Comparison of ENCODE assay signal across 8 cellular contexts in the genomic region with DNA sequence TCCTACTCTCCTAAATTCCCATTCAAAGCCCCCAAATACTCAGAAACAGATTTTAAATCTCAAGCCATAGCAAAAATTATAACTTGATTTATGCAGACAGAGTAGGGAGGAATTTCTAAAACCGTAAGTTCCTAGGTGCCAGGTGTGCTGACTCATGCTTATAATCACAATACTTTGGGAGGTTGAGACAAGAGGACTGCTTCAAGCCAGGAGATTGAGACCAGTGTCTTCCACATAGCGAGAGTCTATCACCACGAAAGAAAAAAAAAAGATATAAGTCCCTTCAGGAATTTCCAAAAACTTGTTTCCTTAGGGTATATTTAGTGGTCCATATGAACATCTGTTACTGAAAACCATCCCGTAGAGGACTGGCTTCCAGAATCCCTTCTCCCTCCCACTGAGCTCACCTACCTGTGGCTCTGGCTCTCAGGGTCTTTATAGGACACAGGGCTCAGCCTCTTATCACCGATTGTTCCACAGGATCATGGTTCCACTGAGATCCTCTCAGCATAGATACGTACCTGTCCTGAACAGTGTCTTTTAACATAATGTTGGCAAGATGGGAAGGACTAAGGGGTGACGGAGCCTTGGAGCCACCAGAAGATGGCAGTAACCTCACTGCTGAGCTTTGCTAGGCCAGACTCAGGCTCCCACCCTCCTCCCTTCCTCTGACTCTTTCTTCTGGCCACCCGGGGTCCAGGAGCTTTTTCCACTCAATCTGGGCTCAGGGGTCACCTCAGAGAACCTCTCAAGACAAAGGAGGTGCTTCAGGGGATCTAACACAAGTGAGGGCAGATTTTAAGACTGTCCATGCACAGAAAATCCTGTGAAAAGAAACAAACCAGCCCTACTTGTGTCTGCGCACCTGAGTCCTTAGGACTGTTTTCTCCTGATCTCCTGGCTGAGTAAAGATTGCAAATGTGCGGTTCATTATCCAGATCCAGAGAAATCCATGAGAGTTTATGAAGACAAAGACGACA.
A peak's percentile ranks its signal among the peaks of the same experiment; 100 is the strongest.
DNase-seq lines count a peak whose midpoint lies in the region; ATAC-seq and TF ChIP-seq lines count a peak whose summit lies in the region.

No MANE protein-coding gene starts in this region.

- H3K27ac ChIP-seq in WERI-Rb-1, result no peak overlapping the region

- peaks cover 6% of the 10 kb centered on the region for H3K4me1 Mint-ChIP-seq in T-helper 2 cell treated with Interferon-gamma antibody and Interleukin-4, amounts not matched to agents 5 μg/mL and 100 μg/mL, for 36 hours (ENCODE audit: low read depth)

- no peak overlapping the region for H3K27ac Mint-ChIP-seq in T-helper 2 cell treated with Interferon-gamma antibody and Interleukin-4, amounts not matched to agents 5 μg/mL and 100 μg/mL, for 36 hours

- H3K9me3 ChIP-seq in WERI-Rb-1 (ENCODE audit: severe bottlenecking), result no peaks in the 10 kb centered on the region

- H3K27me3 ChIP-seq in WERI-Rb-1 (ENCODE audit: insufficient read depth, low read depth, severe bottlenecking), result no peaks in the 10 kb centered on the region

- no peak overlapping the region for H3K4me3 Mint-ChIP-seq in T-helper 2 cell treated with Interferon-gamma antibody and Interleukin-4, amounts not matched to agents 5 μg/mL and 100 μg/mL, for 36 hours

- DNase-seq in EH (ENCODE audit: low read depth), result peak; percentile 19
- no peak for DNase-seq in HFF-Myc (ENCODE audit: extremely low read depth, low read depth)
- DNase-seq in WERI-Rb-1, result peak; percentile 32
- DNase-seq in left lobe of liver (ENCODE audit: low spot score), result no peak
- DNase-seq in NCI-H526 treated with DMSO at 0.1 percent for 48 hours (lab: John Stamatoyannopoulos, UW), result no peak
- no peak for DNase-seq in GM19240 (ENCODE audit: insufficient read length, low spot score)
- no peak for DNase-seq in T-helper 2 cell treated with Interferon-gamma antibody and Interleukin-4, amounts not matched to agents 5 μg/mL and 100 μg/mL, for 36 hours (ENCODE audit: low spot score)

- TF ChIP-seq CTCF in HFF-Myc (IDR thresholded peaks at IDR 0.05; ENCODE audit: low read depth, low read length, missing control alignments) (peak; percentile 37), WERI-Rb-1 (IDR thresholded peaks at IDR 0.05; ENCODE audit: low read depth, low read length) (peak; percentile 80)

- no peaks in the 10 kb centered on the region for H3K36me3 ChIP-seq in WERI-Rb-1

- no peaks in the 10 kb centered on the region for H3K9me3 Mint-ChIP-seq in T-helper 2 cell treated with Interferon-gamma antibody and Interleukin-4, amounts not matched to agents 5 μg/mL and 100 μg/mL, for 36 hours

- peaks cover 20% of the 10 kb centered on the region for H3K27me3 Mint-ChIP-seq in T-helper 2 cell treated with Interferon-gamma antibody and Interleukin-4, amounts not matched to agents 5 μg/mL and 100 μg/mL, for 36 hours (ENCODE audit: low read depth)

- no peaks in the 10 kb centered on the region for H3K36me3 Mint-ChIP-seq in T-helper 2 cell treated with Interferon-gamma antibody and Interleukin-4, amounts not matched to agents 5 μg/mL and 100 μg/mL, for 36 hours (ENCODE audit: low read depth)

- ATAC-seq in left lobe of liver (peak; percentile 68), HG03135 (IDR thresholded peaks at IDR 0.05; ENCODE audit: unreplicated experiment) (no peak)

- H3K4me3 ChIP-seq in HFF-Myc (replicated peaks; ENCODE audit: low read depth, low read length), result no peak overlapping the region
- no peak overlapping the region for H3K4me3 ChIP-seq in WERI-Rb-1 (ENCODE audit: low read depth, low read length)

Comparison
In these comparisons a context has a peak if more than half of its experiments do, and no peak if none do; other contexts are left out.
1. DNase-seq: peak in EH (single experiment) and WERI-Rb-1 (single experiment); none in HFF-Myc (single experiment), left lobe of liver (single experiment), NCI-H526 treated with DMSO at 0.1 percent for 48 hours (single experiment), GM19240 (single experiment) and T-helper 2 cell treated with Interferon-gamma antibody and Interleukin-4, amounts not matched to agents 5 μg/mL and 100 μg/mL, for 36 hours (single experiment).